In the genomic region with DNA sequence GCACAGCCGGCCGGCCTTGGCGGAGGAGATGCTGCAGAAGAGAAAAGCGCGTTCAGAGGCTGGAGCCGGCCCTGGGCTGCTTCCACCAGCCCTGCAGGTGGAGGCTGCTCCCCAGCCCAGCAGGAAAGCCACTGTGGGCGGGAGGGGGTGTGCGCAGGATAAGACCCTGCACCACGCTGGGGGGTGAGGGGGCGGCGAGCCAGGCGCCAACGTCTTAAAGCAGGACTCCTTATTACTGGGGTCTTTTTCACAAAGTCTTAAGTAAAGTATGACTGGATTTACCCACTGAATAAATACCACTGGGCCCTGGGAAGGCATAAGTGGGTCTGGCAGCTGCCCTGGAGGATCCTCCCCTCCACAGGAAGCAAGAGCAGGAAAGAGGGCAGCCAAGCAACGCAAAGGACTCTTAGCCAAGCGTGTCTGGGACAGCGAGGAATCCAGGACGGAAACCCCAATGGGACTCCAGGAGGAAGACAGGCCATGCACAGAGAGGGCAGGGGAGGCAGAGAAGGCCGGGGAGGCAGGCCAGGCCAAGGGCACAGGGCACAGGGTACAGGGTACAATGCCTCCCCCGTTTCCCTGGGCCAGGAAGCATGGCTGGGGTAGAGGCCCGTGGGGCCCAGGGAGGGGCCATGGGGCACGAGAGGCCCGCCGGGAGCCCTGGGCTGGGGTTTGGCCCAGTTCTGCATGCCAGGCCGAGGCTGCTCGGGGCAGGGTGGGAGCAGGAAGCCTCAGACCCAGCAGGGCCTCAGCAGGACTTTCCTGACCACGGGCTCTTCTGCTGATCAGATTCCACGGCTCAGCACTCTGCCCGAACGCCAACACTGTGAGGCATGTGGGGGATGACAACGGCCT, we compare ENCODE assay signal across 12 cellular contexts.
"Had no signal": no experiment of that assay in that cellular context is flagged by ENCODE, and none has a peak within 500 bp of the region (broad histone marks: within the 10 kb centered on the region; RNA-seq: fewer than 3 reads in every experiment).

No MANE protein-coding gene starts in this region.

- H3K4me1 ChIP-seq: breast epithelium, foreskin keratinocyte, heart right ventricle had no signal

- DNase-seq: activated CD4-positive, alpha-beta T cell treated with anti-CD3 and anti-CD28 coated beads for 36 hours; activated CD8-positive, alpha-beta memory T cell treated with anti-CD3 and anti-CD28 coated beads, Interleukin-2, amount 50 U/mL, for 4 hours; activated CD8-positive, alpha-beta T cell treated with anti-CD3 and anti-CD28 coated beads for 36 hours; aorta; foreskin keratinocyte; heart right ventricle; left ventricle myocardium superior; stimulated activated CD4-positive, alpha-beta T cell treated with anti-CD3 and anti-CD28 coated beads, Interleukin-2, amount 100 ng/mL, for 48 hours; stimulated activated naive CD4-positive, alpha-beta T cell treated with Interleukin-2 at 50 U/mL for 16 hours; T-helper 2 cell had no signal

- H3K9me3 ChIP-seq: breast epithelium, heart right ventricle had no signal

- H3K4me3 ChIP-seq: breast epithelium, heart right ventricle had no signal

- H3K27ac ChIP-seq: breast epithelium, foreskin keratinocyte had no signal

- H3K27me3 ChIP-seq: breast epithelium, foreskin keratinocyte, heart right ventricle had no signal

- FAIRE-seq: islet of Langerhans had no signal

- H3K4me3 Mint-ChIP-seq: activated CD4-positive, alpha-beta T cell treated with anti-CD3 and anti-CD28 coated beads for 36 hours; activated CD8-positive, alpha-beta T cell treated with anti-CD3 and anti-CD28 coated beads for 36 hours had no signal

- H3K9me3 Mint-ChIP-seq: activated CD8-positive, alpha-beta T cell treated with anti-CD3 and anti-CD28 coated beads for 36 hours had no signal

- H3K27ac Mint-ChIP-seq: activated CD4-positive, alpha-beta T cell treated with anti-CD3 and anti-CD28 coated beads for 36 hours; activated CD8-positive, alpha-beta T cell treated with anti-CD3 and anti-CD28 coated beads for 36 hours had no signal

- ATAC-seq: activated CD4-positive, alpha-beta T cell treated with anti-CD3 and anti-CD28 coated beads for 36 hours; activated CD8-positive, alpha-beta T cell treated with anti-CD3 and anti-CD28 coated beads for 36 hours; foreskin keratinocyte; left ventricle myocardium superior had no signal

- H3K4me1 Mint-ChIP-seq: activated CD4-positive, alpha-beta T cell treated with anti-CD3 and anti-CD28 coated beads for 36 hours had no signal

- H3K36me3 ChIP-seq: breast epithelium had no signal

- H3K27me3 Mint-ChIP-seq: activated CD4-positive, alpha-beta T cell treated with anti-CD3 and anti-CD28 coated beads for 36 hours; activated CD8-positive, alpha-beta T cell treated with anti-CD3 and anti-CD28 coated beads for 36 hours had no signal
